ENCODE assay signal across 8 cellular contexts in genomic region chr17:7687072-7687907, GRCh38. TPM values are rescaled to one million over a fixed set of nuclear protein-coding genes. Genes with fewer than 3 reads are reported as not detected.
DNase-seq lines count a peak whose midpoint lies in the region; ATAC-seq, FAIRE-seq and TF ChIP-seq lines count a peak whose summit lies in the region.

Gene TP53 (minus strand): TSS chr17:7687490. CDS start chr17:7676594, 10,896 bp downstream.

- H3K36me3 Mint-ChIP-seq in CD4-positive, alpha-beta T cell (ENCODE audit: low read depth) = peaks cover 38% of the 10 kb centered on the region
- H3K36me3 Mint-ChIP-seq in H9 (ENCODE audit: insufficient read depth in 1 of 3, low read depth in 3 of 3) (peaks cover 18 to 40% (median 35%) of the 10 kb centered on the region in 3 experiments), astrocyte (ENCODE audit: low read depth, unreplicated experiment) (peaks cover 8% of the 10 kb centered on the region)

- peak; percentile 74 to 89 (median 81) for DNase-seq in CD4-positive, alpha-beta T cell
- DNase-seq in H9 (peak; percentile 97), NCI-H2029 treated with DMSO at 0.1 percent for 48 hours (lab: John Stamatoyannopoulos, UW) (peak; percentile 55), T-helper 22 cell (ENCODE audit: low read depth) (peak; percentile 82), astrocyte (ENCODE audit: low read depth) (peak; percentile 81), right cardiac atrium (peak; percentile 87 to 93 (median 92)), pulmonary artery endothelial cell (ENCODE audit: low read depth, low spot score) (peak; percentile 71)

- no peak for TF ChIP-seq CTCF in CD4-positive, alpha-beta T cell (IDR thresholded peaks at IDR 0.05)
- TF ChIP-seq CTCF in H9 (conservative IDR thresholded peaks at IDR 0.05) = no peak
- TF ChIP-seq CTCF in astrocyte (IDR thresholded peaks at IDR 0.05; ENCODE audit: insufficient read depth, low read depth, low read length) = no peak

- H3K27me3 Mint-ChIP-seq in CD4-positive, alpha-beta T cell = peaks cover 7% of the 10 kb centered on the region
- H3K27me3 Mint-ChIP-seq in H9 (ENCODE audit: low read depth) (no peaks in the 10 kb centered on the region), astrocyte (ENCODE audit: low read depth, unreplicated experiment) (no peaks in the 10 kb centered on the region)

- H3K4me2 ChIP-seq in H9 (ENCODE audit: insufficient read depth, insufficient read length, low read length) = peak within 1 kb of the TSS; percentile 87
- H3K4me2 ChIP-seq in astrocyte (ENCODE audit: low read length) = peak within 1 kb of the TSS; percentile 92

- no peaks in the 10 kb centered on the region for H4K20me1 ChIP-seq in H9 (ENCODE audit: control insufficient read depth, insufficient read depth, insufficient read length)
- H4K20me1 ChIP-seq in astrocyte (ENCODE audit: insufficient read depth, low read length) = peaks cover 32% of the 10 kb centered on the region

- peak; percentile 55 for FAIRE-seq in astrocyte (lab: Jason Lieb, UNC)

- H2BK20ac ChIP-seq in H9 (ENCODE audit: low read depth, low read length, poor library complexity, severe bottlenecking) = no peak within 1 kb of the TSS

- H2AK5ac ChIP-seq in H9 (ENCODE audit: insufficient read length, low read length) = no peak within 1 kb of the TSS

- H3K56ac ChIP-seq in H9 (ENCODE audit: insufficient read length, low read depth, low read length) = peak within 1 kb of the TSS; percentile 86

- peak within 1 kb of the TSS; percentile 96 for H3K27ac ChIP-seq in CD4-positive, alpha-beta T cell (ENCODE audit: low read depth, low read length)
- H3K27ac ChIP-seq in H9 (ENCODE audit: insufficient read length, low read depth, low read length) (peak within 1 kb of the TSS; percentile 90), astrocyte (ENCODE audit: low read depth, low read length) (peak within 1 kb of the TSS; percentile 99), right cardiac atrium (ENCODE audit: low read length) (peak within 1 kb of the TSS; percentile 99), urinary bladder (ENCODE audit: low read depth) (peak within 1 kb of the TSS; percentile 77)

- H3K9ac ChIP-seq in H9 (ENCODE audit: extremely low read depth, insufficient read length, low read length) = peak within 1 kb of the TSS; percentile 98
- peak within 1 kb of the TSS; percentile 99 for H3K9ac ChIP-seq in astrocyte (ENCODE audit: low read length)

- no peaks in the 10 kb centered on the region for H3K9me3 Mint-ChIP-seq in CD4-positive, alpha-beta T cell
- H3K9me3 Mint-ChIP-seq in H9 (no peaks in the 10 kb centered on the region; a peak in 1 of 5 replicates), astrocyte (ENCODE audit: unreplicated experiment) (no peaks in the 10 kb centered on the region)

- peak within 1 kb of the TSS; percentile 87 for H2BK5ac ChIP-seq in H9 (ENCODE audit: insufficient read length, low read length)

- no peaks in the 10 kb centered on the region for H3K27me3 ChIP-seq in CD4-positive, alpha-beta T cell (ENCODE audit: control insufficient read depth, insufficient read depth, low read length)
- H3K27me3 ChIP-seq in H9 (ENCODE audit: insufficient read depth, low read length) (no peaks in the 10 kb centered on the region), astrocyte (ENCODE audit: insufficient read depth, low read length) (no peaks in the 10 kb centered on the region), right cardiac atrium (ENCODE audit: control insufficient read depth, insufficient read depth) (no peaks in the 10 kb centered on the region)

- peak within 1 kb of the TSS; percentile 92 for H4K5ac ChIP-seq in H9 (ENCODE audit: insufficient read length, low read depth, low read length)

- H3K4me3 Mint-ChIP-seq in CD4-positive, alpha-beta T cell = peak within 1 kb of the TSS; percentile 99
- peak within 1 kb of the TSS; percentile 94 to 97 for H3K4me3 Mint-ChIP-seq in H9
- H3K4me3 Mint-ChIP-seq in astrocyte (ENCODE audit: unreplicated experiment) = peak within 1 kb of the TSS; percentile 95

- H3K23me2 ChIP-seq in H9 (ENCODE audit: insufficient read length, low read depth, low read length, poor library complexity, severe bottlenecking) = peaks cover 18% of the 10 kb centered on the region

- no CpG with 5 or more reads among the region's 30 CpGs for WGBS in H9 (ENCODE audit: extremely low coverage, insufficient read length, low lambda C conversion rate)
- under 1% methylated on average over 30 of the region's 30 CpGs for WGBS in right cardiac atrium
- WGBS in urinary bladder = under 1% methylated on average over 30 of the region's 30 CpGs

- peak within 1 kb of the TSS; percentile 65 for H2AFZ ChIP-seq in H9 (ENCODE audit: low read length)
- H2AFZ ChIP-seq in astrocyte (ENCODE audit: low read depth, low read length) = peak within 1 kb of the TSS; percentile 85

- H3T11ph ChIP-seq in H9 (ENCODE audit: low read length) = peak within 1 kb of the TSS; percentile 87

- no peaks in the 10 kb centered on the region for H3K9me3 ChIP-seq in CD4-positive, alpha-beta T cell (ENCODE audit: control insufficient read depth, low read length)
- H3K9me3 ChIP-seq in H9 (ENCODE audit: control insufficient read depth, low read depth, low read length) (no peaks in the 10 kb centered on the region), astrocyte (ENCODE audit: insufficient read depth, low read depth, low read length) (no peaks in the 10 kb centered on the region), right cardiac atrium (ENCODE audit: control insufficient read depth, low read length) (no peaks in the 10 kb centered on the region)

- H4K8ac ChIP-seq in H9 (replicated peaks; ENCODE audit: insufficient read length, low read depth, low read length) = peak within 1 kb of the TSS; percentile 61

- H3K79me1 ChIP-seq in H9 (ENCODE audit: insufficient read depth, low read depth, low read length, poor library complexity, severe bottlenecking) = no peaks in the 10 kb centered on the region

- peak within 1 kb of the TSS; percentile 69; the same call in 1 of the 2 replicates for H3K4ac ChIP-seq in H9 (ENCODE audit: low read depth, low read length)

- H3K4me1 Mint-ChIP-seq in CD4-positive, alpha-beta T cell (ENCODE audit: low read depth) = peaks cover 46% of the 10 kb centered on the region
- H3K4me1 Mint-ChIP-seq in H9 (peaks cover 25 to 31% of the 10 kb centered on the region in 2 experiments), astrocyte (ENCODE audit: low read depth, unreplicated experiment) (peaks cover 6% of the 10 kb centered on the region)

- H3K14ac ChIP-seq in H9 (ENCODE audit: insufficient read depth, low read length) = peak within 1 kb of the TSS; percentile 96

- H3K4me3 ChIP-seq in astrocyte (ENCODE audit: insufficient read depth, low read depth, low read length) = peak within 1 kb of the TSS; percentile 99
- H3K4me3 ChIP-seq in right cardiac atrium (ENCODE audit: low read length) = peak within 1 kb of the TSS; percentile 100
- peak within 1 kb of the TSS; percentile 81 for H3K4me3 ChIP-seq in urinary bladder (ENCODE audit: low read depth, low read length)

- intact Hi-C loops in CD4-positive, alpha-beta T cell (cut with DNase I, micrococcal nuclease) = loop anchor here (2.0 to 10.0 kb wide), 13 partner anchors 35 to 650 kb away; partner anchors contain the start of genes ATP1B2 (in 1 of the 2), ELP5 (in 1 of the 2), FXR2 (in 1 of the 2) and GPS2 (in 1 of the 2)
- intact Hi-C loops in right cardiac atrium (cut with DNase I) = loop anchor here (5.0 to 10.0 kb wide), 3 partner anchors 52 to 102 kb away; partner anchors contain the start of genes SHBG (in 4 of the 4) and MPDU1 (in 1 of the 4)

- peak within 1 kb of the TSS; percentile 98 for H3K18ac ChIP-seq in H9 (ENCODE audit: insufficient read length, low read depth, low read length)

- peak within 1 kb of the TSS; percentile 54 for H4K91ac ChIP-seq in H9 (ENCODE audit: insufficient read length, low read depth, low read length)

- peak within 1 kb of the TSS; percentile 100 for H3K27ac Mint-ChIP-seq in CD4-positive, alpha-beta T cell
- H3K27ac Mint-ChIP-seq in H9 (peak within 1 kb of the TSS; percentile 100), astrocyte (ENCODE audit: unreplicated experiment) (peak within 1 kb of the TSS; percentile 100)

- POLR2A ChIA-PET in CD4-positive, alpha-beta T cell (lab: Charles Lee) = interaction anchor here (0.6 to 5.6 kb wide), 80 partner anchors 12 to 749 kb away, joined by 3 to 158 read pairs (median 7); partner anchors contain the start of genes ACAP1, ALOXE3, ATP1B2 and CD68

- no peaks in the 10 kb centered on the region for H3K36me3 ChIP-seq in astrocyte (ENCODE audit: insufficient read depth, low read length)
- no peaks in the 10 kb centered on the region for H3K36me3 ChIP-seq in urinary bladder (ENCODE audit: insufficient read depth)

- no peaks in the 10 kb centered on the region; the same call in 1 of the 2 replicates for H3K4me1 ChIP-seq in H9 (ENCODE audit: insufficient read depth, low read length)
- H3K4me1 ChIP-seq in astrocyte (ENCODE audit: insufficient read depth, low read length) = peaks cover 23% of the 10 kb centered on the region
- H3K4me1 ChIP-seq in right cardiac atrium (ENCODE audit: control insufficient read depth, insufficient read depth, low read length) = no peaks in the 10 kb centered on the region
- no peaks in the 10 kb centered on the region for H3K4me1 ChIP-seq in urinary bladder (ENCODE audit: insufficient read depth)

- H2BK120ac ChIP-seq in H9 (ENCODE audit: low read depth, low read length, poor library complexity, severe bottlenecking) = peak within 1 kb of the TSS; percentile 87

- no peak within 1 kb of the TSS for H2BK12ac ChIP-seq in H9 (ENCODE audit: insufficient read length, low read depth, low read length)

- CTCF ChIA-PET in CD4-positive, alpha-beta T cell (lab: Charles Lee) = interaction anchor here (0.6 to 4.2 kb wide), 37 partner anchors 8 to 690 kb away, joined by 3 to 29 read pairs (median 4); partner anchors contain the start of genes ATP1B2, CNTROB, FXR2 and MPDU1

- peak; percentile 53 for ATAC-seq in CD4-positive, alpha-beta T cell (ENCODE audit: poor library complexity)
- peak; percentile 79 to 81 for ATAC-seq in right cardiac atrium

- H3K79me2 ChIP-seq in H9 (ENCODE audit: insufficient read depth, low read length) (peaks cover 29% of the 10 kb centered on the region), astrocyte (ENCODE audit: insufficient read depth, low read length) (peaks cover 64% of the 10 kb centered on the region)

- no peak within 1 kb of the TSS; the same call in 1 of the 2 replicates for H2BK15ac ChIP-seq in H9 (ENCODE audit: low read depth, low read length)

- H3K23ac ChIP-seq in H9 (ENCODE audit: insufficient read length, low read depth, low read length) = peak within 1 kb of the TSS; percentile 37

RNA-seq across cellular contexts. Expression of gene TP53, which starts in this region (rescaled TPM):
- 10 to 100 TPM; 25.8 to 26.0 TPM for total RNA-seq in CD4-positive, alpha-beta T cell
- total RNA-seq in H9 (2021) (163 and 164 TPM in 2 replicates), astrocyte (94.4 and 100 TPM in 2 replicates), right cardiac atrium (10 to 100 TPM; 13.2 to 16.3 (median 14.2) TPM), pulmonary artery endothelial cell (50.9 and 53.7 TPM in 2 replicates), urinary bladder (17.9 TPM)
- polyA plus RNA-seq in right cardiac atrium (6.1 TPM), urinary bladder (31.8 TPM)

Comparison
In these comparisons a context has a peak if more than half of its experiments do, and no peak if none do; other contexts are left out.
1. Peak in every context shown above with its lines: DNase-seq, ATAC-seq, H3K4me3 ChIP-seq and H3K27ac ChIP-seq.